In the genomic region with DNA sequence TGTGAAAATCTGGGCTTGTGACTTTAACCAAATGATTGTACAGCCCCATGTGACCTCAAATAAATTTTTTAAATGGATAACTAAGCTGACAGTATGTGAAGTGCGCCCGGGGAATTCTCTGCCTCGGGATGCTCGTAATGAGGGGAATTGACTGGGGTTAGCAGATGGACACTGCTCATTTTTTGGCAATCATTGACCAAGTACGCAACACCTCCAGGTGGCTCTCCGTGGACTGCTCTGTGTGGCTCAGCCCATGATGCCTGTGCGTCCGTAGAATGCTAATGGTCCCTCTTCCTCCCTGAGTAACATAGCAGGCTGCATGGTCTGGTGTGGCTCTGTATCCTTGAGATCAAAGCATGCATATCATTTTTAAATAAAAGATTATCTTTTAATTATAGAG, we compare ENCODE assay signal across 19 cellular contexts. TPM values are rescaled to one million over a fixed set of nuclear protein-coding genes. Genes with fewer than 3 reads are reported as not detected.
A peak's percentile ranks its signal among the peaks of the same experiment; 100 is the strongest.
DNase-seq lines count a peak whose midpoint lies in the region; ATAC-seq, FAIRE-seq and TF ChIP-seq lines count a peak whose summit lies in the region.
"Had no signal": no experiment of that assay in that cellular context is flagged by ENCODE, and none has a peak within 500 bp of the region (broad histone marks: within the 10 kb centered on the region; RNA-seq: fewer than 3 reads in every experiment).

No MANE protein-coding gene starts in this region.

- H3K36me3 Mint-ChIP-seq in neural progenitor cell = peaks cover 5% of the 10 kb centered on the region

- 93% methylated on average over 8 of the region's 8 CpGs for WGBS in GM12878 (ENCODE audit: insufficient coverage, insufficient replicate concordance, low lambda C conversion rate, missing lambda C conversion rate)

- TF ChIP-seq CTCF in C4-2B (conservative IDR thresholded peaks at IDR 0.05) (peak; percentile 43; the same call in 1 of the 2 replicates), GM12878 (IDR thresholded peaks at IDR 0.05 in 2 of 3, conservative IDR thresholded peaks at IDR 0.05 in 1 of 3; ENCODE audit: control insufficient read depth in 2 of 3, extremely low read depth in 1 of 3, insufficient read depth in 1 of 3, low read depth in 3 of 3, low read length in 3 of 3) (no peak), neural progenitor cell (IDR thresholded peaks at IDR 0.05) (no peak)

- no peak overlapping the region for H3K4me3 Mint-ChIP-seq in neural progenitor cell
- H3K4me3 Mint-ChIP-seq: activated CD8-positive, alpha-beta T cell treated with anti-CD3 and anti-CD28 coated beads, Interleukin-2, amount 10 ng/mL, durations not matched to agents 7 days and 5 days; activated naive CD8-positive, alpha-beta T cell treated with anti-CD3 and anti-CD28 coated beads for 36 hours; HFFc6 had no signal

- H3K27me3 ChIP-seq in GM12878 (replicated peaks in 1 of 2; ENCODE audit: control insufficient read depth in 2 of 2, insufficient read depth in 2 of 2, low read length in 1 of 2) (no peaks in the 10 kb centered on the region), neural progenitor cell (no peaks in the 10 kb centered on the region)
- H3K27me3 ChIP-seq: tibial artery had no signal

- H3F3A ChIP-seq in neural progenitor cell (ENCODE audit: low read depth) = no peaks in the 10 kb centered on the region

- H4K20me1 ChIP-seq in GM12878 (ENCODE audit: control insufficient read depth, insufficient read depth) (no peaks in the 10 kb centered on the region), neural progenitor cell (ENCODE audit: low read depth) (peaks cover 14% of the 10 kb centered on the region)

- H3K79me2 ChIP-seq in GM12878 (ENCODE audit: control insufficient read depth, insufficient read depth, low read length) (peaks cover 2% of the 10 kb centered on the region), neural progenitor cell (ENCODE audit: low read depth) (no peaks in the 10 kb centered on the region)

- TF ChIP-seq RAD21 in GM12878 (IDR thresholded peaks at IDR 0.05; ENCODE audit: insufficient read depth, low read depth, low read length) = no peak

- no peak for TF ChIP-seq POLR2A in GM12878 (IDR thresholded peaks at IDR 0.05; ENCODE audit: low read depth, low read length)

- H3K4me1 ChIP-seq in GM12878 (ENCODE audit: control insufficient read depth, insufficient read depth, low read length) (peaks cover 17% of the 10 kb centered on the region), neural progenitor cell (no peaks in the 10 kb centered on the region)

- H3K9me3 Mint-ChIP-seq in neural progenitor cell = no peaks in the 10 kb centered on the region
- H3K9me3 Mint-ChIP-seq: activated naive CD8-positive, alpha-beta T cell treated with anti-CD3 and anti-CD28 coated beads for 36 hours; HFFc6; naive thymus-derived CD8-positive, alpha-beta T cell had no signal

- ATAC-seq in GM12878 = no peak
- peak; percentile 30 for ATAC-seq in left lobe of liver
- no peak for ATAC-seq in GM19328 (IDR thresholded peaks at IDR 0.05; ENCODE audit: unreplicated experiment)

- H3K9me3 ChIP-seq in GM12878 (replicated peaks; ENCODE audit: control insufficient read depth, insufficient read depth, low read length) (no peaks in the 10 kb centered on the region; the same call in 2 of the 3 replicates), neural progenitor cell (ENCODE audit: low read depth) (no peaks in the 10 kb centered on the region)
- H3K9me3 ChIP-seq: tibial artery had no signal

- intact Hi-C loops in GM12878 (cut with micrococcal nuclease; ENCODE audit: unreplicated experiment) = loop anchor here (1.0 kb wide), 4 partner anchors 43 to 160 kb away; partner anchors contain the start of gene LYRM4

- no TSS peak for BruUV-seq in GM12878 (replicated peaks; lab: Mats Ljungman, UMichigan)

- H3K4me2 ChIP-seq in GM12878 (ENCODE audit: control insufficient read depth, insufficient read depth) = peak overlapping the region; percentile 74
- no peak overlapping the region for H3K4me2 ChIP-seq in neural progenitor cell

- POLR2A ChIA-PET in GM12878 (lab: Charles Lee) = interaction anchor here (0.5 to 0.8 kb wide), 2 partner anchors 21 to 43 kb away, joined by 3 to 4 read pairs; partner anchors contain the start of genes FARS2 and LYRM4

- CTCF ChIA-PET in GM12878 (lab: Yijun Ruan, JAX) = interaction anchor here (0.7 to 6.7 kb wide), 37 partner anchors 9 to 178 kb away, joined by 3 to 198 read pairs (median 5); partner anchors contain the start of gene FARS2

- H3K4me1 Mint-ChIP-seq in neural progenitor cell = peaks cover 9% of the 10 kb centered on the region

- FAIRE-seq in GM12878 (lab: Jason Lieb, UNC) = no peak
- FAIRE-seq: endometrium had no signal

- H3K9ac ChIP-seq in GM12878 (ENCODE audit: control insufficient read depth, insufficient read depth, low read length) (no peak overlapping the region), neural progenitor cell (no peak overlapping the region)
- H3K9ac ChIP-seq: GM23248 had no signal

- RAD21 ChIA-PET in GM12878 (lab: Charles Lee; ENCODE audit: unreplicated experiment) = interaction anchor here (0.8 to 5.4 kb wide), 14 partner anchors 9 to 163 kb away, joined by 3 to 77 read pairs (median 13); partner anchors contain the start of genes FARS2 and LYRM4

- SMC1A ChIA-PET in GM12878 (lab: Charles Lee; ENCODE audit: uncharacterized antibody, unreplicated experiment) = interaction anchor here (0.6 to 4.3 kb wide), 31 partner anchors 9 to 208 kb away, joined by 3 to 61 read pairs (median 8); partner anchors contain the start of genes FARS2 and LYRM4

- H3K36me3 ChIP-seq in GM12878 (ENCODE audit: control insufficient read depth in 2 of 2, insufficient read depth in 2 of 2, low read length in 1 of 2) (peaks cover 0 to 4% of the 10 kb centered on the region in 2 experiments; a peak in 1 of 4 replicates), neural progenitor cell (no peaks in the 10 kb centered on the region)
- H3K36me3 ChIP-seq: tibial artery had no signal

- no peak for TF ChIP-seq EP300 in GM12878 (IDR thresholded peaks at IDR 0.05; ENCODE audit: borderline replicate concordance in 1 of 2, control insufficient read depth in 1 of 2, low read depth in 2 of 2, low read length in 2 of 2)

- in situ Hi-C loops in GM12878 (cut with MboI) = no loop called here

- H3K27ac ChIP-seq in C4-2B = no peak overlapping the region
- H3K27ac ChIP-seq in GM12878 (ENCODE audit: control insufficient read depth, insufficient read depth) = no peak overlapping the region
- H3K27ac ChIP-seq in neural progenitor cell = no peak overlapping the region
- H3K27ac ChIP-seq: GM23248, tibial artery had no signal

- no peak overlapping the region for H3K27ac Mint-ChIP-seq in neural progenitor cell
- H3K27ac Mint-ChIP-seq: activated naive CD8-positive, alpha-beta T cell treated with anti-CD3 and anti-CD28 coated beads for 36 hours; HFFc6 had no signal

- peak overlapping the region; percentile 55; the same call in 1 of the 2 replicates for H3K4me3 ChIP-seq in GM12878
- H3K4me3 ChIP-seq in neural progenitor cell = no peak overlapping the region
- H3K4me3 ChIP-seq: GM23248, tibial artery had no signal

- H2AFZ ChIP-seq in GM12878 (ENCODE audit: control insufficient read depth, low read depth, low read length) = peak overlapping the region; percentile 34; the same call in 1 of the 2 replicates
- H2AFZ ChIP-seq in neural progenitor cell (replicated peaks) = no peak overlapping the region
- H2AFZ ChIP-seq: GM23248 had no signal

- no peaks in the 10 kb centered on the region for H3K27me3 Mint-ChIP-seq in neural progenitor cell (ENCODE audit: insufficient read depth, low read depth)
- H3K27me3 Mint-ChIP-seq: activated naive CD8-positive, alpha-beta T cell treated with anti-CD3 and anti-CD28 coated beads for 36 hours; naive thymus-derived CD8-positive, alpha-beta T cell had no signal

- peak; percentile 2 for DNase-seq in NCI-H446 treated with DMSO at 0.1 percent for 48 hours (lab: John Stamatoyannopoulos, UW)
- DNase-seq in GM12878 (ENCODE audit: low read depth, low spot score) = no peak
- no peak for DNase-seq in left lobe of liver (ENCODE audit: low spot score)
- no peak for DNase-seq in neural progenitor cell (ENCODE audit: low spot score)
- no peak for DNase-seq in activated gamma-delta T cell (lab: John Stamatoyannopoulos, UW)
- no peak for DNase-seq in stimulated activated CD4-positive, alpha-beta T cell treated with anti-CD3 and anti-CD28 coated beads, Interleukin-4, amount 100 ng/mL, for 4 hours
- DNase-seq: aorta, DMS79 treated with DMSO at 0.1 percent for 48 hours, HFFc6, midbrain, NCI-H1092, tibial artery had no signal

RNA-seq across cellular contexts. Expression of gene FARS2, which starts 42.4 kb away (rescaled TPM):
- total RNA-seq in GM12878 (2013; cell fraction: nucleolus; rRNA removed) = 68.7 and 84.2 TPM in 2 replicates
- total RNA-seq in GM12878 (2014; rRNA removed) = 25.0 and 28.7 TPM in 2 replicates
- total RNA-seq in GM12878 (2014; rRNA removed; fragmentation: Illumina TruSeq; extraction: Trizol) = 24.6 and 25.1 TPM in 2 replicates
- total RNA-seq in GM12878 (2021) = 23.4 and 26.1 TPM in 2 replicates
- polyA plus RNA-seq in GM12878 (2011; ENCODE audit: low read depth) = 9.9 TPM
- 18.3 and 22.7 TPM in 2 replicates for polyA plus RNA-seq in GM12878 (2011; rRNA removed)
- polyA plus RNA-seq in GM12878 (2011; cell fraction: cytosol; rRNA removed) = 19.1 and 22.5 TPM in 2 replicates
- polyA plus RNA-seq in GM12878 (2011; cell fraction: nucleus; rRNA removed) = 13.8 and 16.8 TPM in 2 replicates
- 10.4 and 12.4 TPM in 2 replicates for polyA plus RNA-seq in GM12878 (2012)
- 15.2 and 23.8 TPM in 2 replicates for polyA plus RNA-seq in GM12878 (2014; fragmentation: Illumina TruSeq; extraction: Trizol)
- polyA plus RNA-seq in GM12878 (2014; fragmentation: Nextera tagmentation; extraction: Ambion mirVana) = 10 to 100 TPM; 35.1 to 46.7 TPM
- 16.8 and 20.1 TPM in 2 replicates for polyA plus RNA-seq in GM12878 (2014; rRNA removed)
- 10 to 100 TPM; 33.7 to 34.9 TPM for polyA plus RNA-seq in GM12878 (2016; fragmentation: Nextera tagmentation; extraction: Ambion mirVana)
- polyA minus RNA-seq in GM12878 (2011; rRNA and poly(A)+ RNA removed) = 39.5 and 51.7 TPM in 2 replicates
- 7.9 and 9.4 TPM in 2 replicates for polyA minus RNA-seq in GM12878 (2011; cell fraction: cytosol; rRNA and poly(A)+ RNA removed)
- polyA minus RNA-seq in GM12878 (2011; cell fraction: nucleus; rRNA and poly(A)+ RNA removed) = 42.7 and 79.4 TPM in 2 replicates
- total RNA-seq in left lobe of liver = 10.0 TPM
- total RNA-seq in neural progenitor cell (ENCODE audit: low replicate concordance) = 9.9 and 10.8 TPM in 2 replicates

RNA-seq across cellular contexts. Expression of gene LYRM4, which starts 43.0 kb away (rescaled TPM):
- 18.2 TPM in 2 replicates for total RNA-seq in GM12878 (2013; cell fraction: nucleolus; rRNA removed)
- total RNA-seq in GM12878 (2014; rRNA removed) (38.4 and 38.6 TPM in 2 replicates), GM12878 (2014; rRNA removed; fragmentation: Illumina TruSeq; extraction: Trizol) (32.7 and 32.9 TPM in 2 replicates), GM12878 (2021) (43.7 and 44.3 TPM in 2 replicates), left lobe of liver (7.7 TPM), neural progenitor cell (ENCODE audit: low replicate concordance) (23.9 and 38.0 TPM in 2 replicates)
- polyA plus RNA-seq in GM12878 (2011; ENCODE audit: low read depth) = 30.2 TPM
- polyA plus RNA-seq in GM12878 (2011; rRNA removed) (38.0 and 45.4 TPM in 2 replicates), GM12878 (2014; fragmentation: Illumina TruSeq; extraction: Trizol) (36.5 and 44.2 TPM in 2 replicates), GM12878 (2014; fragmentation: Nextera tagmentation; extraction: Ambion mirVana) (10 to 100 TPM; 65.6 to 66.8 TPM), GM12878 (2014; rRNA removed) (28.5 and 36.3 TPM in 2 replicates), GM12878 (2016; fragmentation: Nextera tagmentation; extraction: Ambion mirVana) (10 to 100 TPM; 56.5 to 58.7 TPM)
- polyA plus RNA-seq in GM12878 (2011; cell fraction: cytosol; rRNA removed) = 35.2 and 42.7 TPM in 2 replicates
- polyA plus RNA-seq in GM12878 (2011; cell fraction: nucleus; rRNA removed) = 11.0 and 12.8 TPM in 2 replicates
- 28.3 and 30.5 TPM in 2 replicates for polyA plus RNA-seq in GM12878 (2012)
- 15.7 and 17.5 TPM in 2 replicates for polyA minus RNA-seq in GM12878 (2011; rRNA and poly(A)+ RNA removed)
- 9.4 and 11.0 TPM in 2 replicates for polyA minus RNA-seq in GM12878 (2011; cell fraction: cytosol; rRNA and poly(A)+ RNA removed)
- 3.9 and 8.4 TPM in 2 replicates for polyA minus RNA-seq in GM12878 (2011; cell fraction: nucleus; rRNA and poly(A)+ RNA removed)
